In genomic region chr19:6500837-6501739, GRCh38 we compare ENCODE assay signal across 1 cellular context.
TF ChIP-seq lines count a peak whose summit lies in the region.

No MANE protein-coding gene starts in this region.

TF ChIP-seq in HepG2, 621 proteins besides CTCF, POLR2A, EP300 and RAD21:
- TF ChIP-seq SIX1 (CRISPR knock-in tag; IDR thresholded peaks at IDR 0.05; ENCODE audit: borderline replicate concordance): no peak
- TF ChIP-seq ZNF101 (CRISPR knock-in tag; IDR thresholded peaks at IDR 0.05; ENCODE audit: borderline replicate concordance, low read depth): no peak
- TF ChIP-seq, protein P1, sequence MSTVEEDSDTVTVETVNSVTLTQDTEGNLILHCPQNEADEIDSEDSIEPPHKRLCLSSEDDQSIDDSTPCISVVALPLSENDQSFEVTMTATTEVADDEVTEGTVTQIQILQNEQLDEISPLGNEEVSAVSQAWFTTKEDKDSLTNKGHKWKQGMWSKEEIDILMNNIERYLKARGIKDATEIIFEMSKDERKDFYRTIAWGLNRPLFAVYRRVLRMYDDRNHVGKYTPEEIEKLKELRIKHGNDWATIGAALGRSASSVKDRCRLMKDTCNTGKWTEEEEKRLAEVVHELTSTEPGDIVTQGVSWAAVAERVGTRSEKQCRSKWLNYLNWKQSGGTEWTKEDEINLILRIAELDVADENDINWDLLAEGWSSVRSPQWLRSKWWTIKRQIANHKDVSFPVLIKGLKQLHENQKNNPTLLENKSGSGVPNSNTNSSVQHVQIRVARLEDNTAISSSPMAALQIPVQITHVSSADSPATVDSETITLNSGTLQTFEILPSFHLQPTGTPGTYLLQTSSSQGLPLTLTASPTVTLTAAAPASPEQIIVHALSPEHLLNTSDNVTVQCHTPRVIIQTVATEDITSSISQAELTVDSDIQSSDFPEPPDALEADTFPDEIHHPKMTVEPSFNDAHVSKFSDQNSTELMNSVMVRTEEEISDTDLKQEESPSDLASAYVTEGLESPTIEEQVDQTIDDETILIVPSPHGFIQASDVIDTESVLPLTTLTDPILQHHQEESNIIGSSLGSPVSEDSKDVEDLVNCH (CRISPR knock-in tag; IDR thresholded peaks at IDR 0.05): no peak
- TF ChIP-seq CBX2 (IDR thresholded peaks at IDR 0.05; ENCODE audit: low read depth, low read length): no peak
- no peak for TF ChIP-seq CBX2 (CRISPR knock-in tag; IDR thresholded peaks at IDR 0.05; ENCODE audit: low read depth)
- TF ChIP-seq RBAK (CRISPR knock-in tag; IDR thresholded peaks at IDR 0.05): no peak
- no peak for TF ChIP-seq IRF2 (CRISPR knock-in tag; IDR thresholded peaks at IDR 0.05)
- TF ChIP-seq ZFP82 (CRISPR knock-in tag; IDR thresholded peaks at IDR 0.05; ENCODE audit: borderline replicate concordance): no peak
- TF ChIP-seq IRX3 (CRISPR knock-in tag; IDR thresholded peaks at IDR 0.05; ENCODE audit: borderline replicate concordance, low read depth): no peak
- TF ChIP-seq PPARG (CRISPR knock-in tag; conservative IDR thresholded peaks at IDR 0.05): no peak
- no peak for TF ChIP-seq ELF4 (CRISPR knock-in tag; IDR thresholded peaks at IDR 0.05; ENCODE audit: borderline replicate concordance)
- no peak for TF ChIP-seq FOSL2 (CRISPR knock-in tag; IDR thresholded peaks at IDR 0.05)
- TF ChIP-seq ZBTB7A (CRISPR knock-in tag; IDR thresholded peaks at IDR 0.05): no peak
- TF ChIP-seq RBM39 (IDR thresholded peaks at IDR 0.05; ENCODE audit: low read depth, low read length, poor library complexity, severe bottlenecking): no peak
- no peak for TF ChIP-seq AGO2 (optimal IDR thresholded peaks at IDR 0.05; ENCODE audit: low read depth, low read length)
- TF ChIP-seq SUZ12 (IDR thresholded peaks at IDR 0.05; ENCODE audit: low read depth, low read length): no peak
- no peak for TF ChIP-seq SP2 (CRISPR knock-in tag; IDR thresholded peaks at IDR 0.05)
- TF ChIP-seq ZNF382 (CRISPR knock-in tag; IDR thresholded peaks at IDR 0.05; ENCODE audit: borderline replicate concordance): no peak
- TF ChIP-seq CC2D1A (CRISPR knock-in tag; IDR thresholded peaks at IDR 0.05): no peak
